ENCODE assay signal across 8 cellular contexts in genomic region chr6:39137235-39137634, GRCh38. TPM values are rescaled to one million over a fixed set of nuclear protein-coding genes. Genes with fewer than 3 reads are reported as not detected.
A peak's percentile ranks its signal among the peaks of the same experiment; 100 is the strongest.
DNase-seq lines count a peak whose midpoint lies in the region; ATAC-seq and TF ChIP-seq lines count a peak whose summit lies in the region.

No MANE protein-coding gene starts in this region.

- intact Hi-C loops in Right ventricle myocardium superior (cut with DNase I): no loop called here

- DNase-seq in GM13976 (ENCODE audit: low spot score) (peak; percentile 24), NCI-H460 (ENCODE audit: extremely low read depth, low read depth) (peak; percentile 33), cerebellar cortex (ENCODE audit: low spot score) (peak; percentile 6), nephron progenitor cell (peak; percentile 82), NCI-H69 (lab: John Stamatoyannopoulos, UW) (no peak), Right ventricle myocardium superior (no peak), ureter (ENCODE audit: low spot score) (no peak), H7 (no peak)

- no peaks in the 10 kb centered on the region for H3K4me1 Mint-ChIP-seq in nephron progenitor cell

- H3K36me3 Mint-ChIP-seq in nephron progenitor cell (ENCODE audit: low read depth): no peaks in the 10 kb centered on the region

- H3K36me3 ChIP-seq in H7 (replicated peaks; ENCODE audit: control insufficient read depth, insufficient read depth, low read length): no peaks in the 10 kb centered on the region

- H3K4me3 ChIP-seq in H7 (ENCODE audit: insufficient read depth, low read depth, low read length): no peak overlapping the region

- H3K27me3 Mint-ChIP-seq in nephron progenitor cell (ENCODE audit: low read depth, poor library complexity): peaks cover 20% of the 10 kb centered on the region

- in situ Hi-C loops in GM13976 (cut with MboI; ENCODE audit: low sequenced_read_pairs, unreplicated experiment): no loop called here

- ATAC-seq in Right ventricle myocardium superior (ENCODE audit: poor library complexity): no peak

- H3K4me3 Mint-ChIP-seq in nephron progenitor cell: no peak overlapping the region

- peaks cover 10% of the 10 kb centered on the region for H3K9me3 Mint-ChIP-seq in nephron progenitor cell

- no peak overlapping the region for H3K27ac Mint-ChIP-seq in nephron progenitor cell

- TF ChIP-seq CTCF in GM13976 (IDR thresholded peaks at IDR 0.05; ENCODE audit: borderline replicate concordance, control extremely low read depth, extremely low read depth, insufficient read depth, missing control alignments): no peak
- no peak for TF ChIP-seq CTCF in nephron progenitor cell (IDR thresholded peaks at IDR 0.05)

- no peaks in the 10 kb centered on the region for H3K27me3 ChIP-seq in H7 (ENCODE audit: control insufficient read depth, insufficient read depth, low read length)

RNA-seq across cellular contexts. Expression of gene SAYSD1, which starts 22.2 kb away (rescaled TPM):
- 7.1 and 8.9 TPM in 2 replicates for total RNA-seq in NCI-H460 (2014; rRNA removed; shearing (Covaris generic))
- polyA plus RNA-seq in NCI-H460 (2014; cell fraction: nucleus; rRNA removed): 2.4 and 6.0 TPM in 2 replicates
- total RNA-seq in Right ventricle myocardium superior (10.9 TPM), ureter (19.3 TPM)
- 11.0 and 11.3 TPM in 2 replicates for total RNA-seq in H7 (2014; rRNA removed; shearing (Covaris generic))

Comparison
In these comparisons a context has a peak if more than half of its experiments do, and no peak if none do; other contexts are left out.
1. DNase-seq: peak in GM13976 (single experiment), NCI-H460 (single experiment), cerebellar cortex (single experiment) and nephron progenitor cell (single experiment); none in NCI-H69 (single experiment), Right ventricle myocardium superior (single experiment), ureter (single experiment) and H7 (single experiment).